Comparison of ENCODE assay signal across 12 cellular contexts in the genomic region with DNA sequence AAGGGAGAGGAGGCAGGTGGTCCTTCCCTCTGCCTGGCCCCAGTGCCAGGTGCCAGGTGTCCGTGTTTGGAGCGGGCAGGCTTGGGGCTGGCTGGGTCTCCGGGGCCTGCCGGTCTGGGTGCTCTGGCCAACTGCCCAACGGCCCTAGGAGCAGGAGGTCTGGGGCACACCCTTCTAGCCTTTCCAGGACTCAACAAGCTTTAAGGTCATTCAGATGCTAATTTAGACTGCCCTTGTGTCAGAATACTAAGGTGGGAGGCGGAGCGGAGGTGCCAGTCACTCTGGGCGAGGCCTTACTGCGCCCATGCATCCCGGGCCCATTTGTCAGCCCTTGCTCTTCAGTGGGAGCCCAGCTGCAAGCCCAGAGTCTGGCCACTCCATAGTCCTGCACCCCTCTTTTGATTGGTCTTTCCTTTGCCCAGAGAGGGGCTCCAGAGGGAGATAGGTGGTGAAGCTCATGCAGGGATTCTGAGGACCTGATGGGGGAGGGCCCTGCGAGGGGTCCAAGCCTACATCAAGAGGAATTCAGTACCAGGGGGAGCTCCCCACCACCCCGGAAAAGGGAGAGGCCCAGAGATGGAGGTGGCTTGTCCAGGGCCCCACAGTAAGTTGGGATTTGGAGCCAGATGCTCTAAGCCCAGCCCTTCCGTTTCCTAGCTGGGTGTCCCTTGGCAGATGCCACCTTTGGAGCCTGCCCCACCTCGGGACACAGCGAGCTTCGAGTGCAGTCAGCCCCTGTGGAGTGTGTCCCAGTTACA. TPM values are rescaled to one million over a fixed set of nuclear protein-coding genes. Genes with fewer than 3 reads are reported as not detected.
DNase-seq lines count a peak whose midpoint lies in the region; ATAC-seq, FAIRE-seq and TF ChIP-seq lines count a peak whose summit lies in the region.
"Had no signal": no experiment of that assay in that cellular context is flagged by ENCODE, and none has a peak within 500 bp of the region (broad histone marks: within the 10 kb centered on the region; RNA-seq: fewer than 3 reads in every experiment).

No MANE protein-coding gene starts in this region.

- H3K4me2 ChIP-seq in BLaER1 (no peak overlapping the region), H1 (ENCODE audit: insufficient read depth in 1 of 2, low read depth in 2 of 2, low read length in 2 of 2) (peak overlapping the region; percentile 57 to 62)

- no peak overlapping the region for H2BK120ac ChIP-seq in H1 (replicated peaks; ENCODE audit: low read depth, low read length)

- POLR2A ChIA-PET in H1 (lab: Charles Lee; ENCODE audit: partially characterized antibody), result interaction anchor here (0.7 to 7.1 kb wide), 15 partner anchors 8 to 209 kb away, joined by 3 to 48 read pairs (median 4); partner anchors contain the start of gene AEBP1

- H3K9ac ChIP-seq in BLaER1, result no peak overlapping the region
- H3K9ac ChIP-seq in HUES48 (ENCODE audit: low read depth, low read length), result no peak overlapping the region
- no peak overlapping the region for H3K9ac ChIP-seq in H1 (replicated peaks in 1 of 4; ENCODE audit: extremely low read depth in 1 of 4, low read depth in 3 of 4, low read length in 3 of 4)

- no peak overlapping the region for H4K91ac ChIP-seq in H1 (replicated peaks; ENCODE audit: insufficient read length, low read length)

- no peak overlapping the region for H3K56ac ChIP-seq in H1 (replicated peaks; ENCODE audit: insufficient read length, low read depth, low read length)

- no peak overlapping the region for H2BK20ac ChIP-seq in H1 (ENCODE audit: low read length)

- no peak for FAIRE-seq in H1 (lab: Jason Lieb, UNC)

- peaks cover 2% of the 10 kb centered on the region for H3K9me3 Mint-ChIP-seq in memory B cell
- H3K9me3 Mint-ChIP-seq: T-helper 1 cell treated with Interleukin-12 subunit alpha and Interleukin-12 subunit beta and Interleukin-4 antibody, amounts not matched to agents 30 μg/mL and 1 μg/mL, for 36 hours had no signal

- peaks cover 12% of the 10 kb centered on the region for H3K36me3 Mint-ChIP-seq in memory B cell

- CTCF ChIA-PET in H1 (lab: Charles Lee; ENCODE audit: partially characterized antibody), result interaction anchor here (0.8 to 1.9 kb wide), 9 partner anchors 8 to 150 kb away, joined by 3 to 9 read pairs (median 3); partner anchors contain the start of gene DBNL

- H3K23ac ChIP-seq in H1 (ENCODE audit: insufficient read length), result no peak overlapping the region

- H3K4me1 ChIP-seq in BLaER1 (peaks cover 54% of the 10 kb centered on the region), HUES48 (ENCODE audit: control insufficient read depth, insufficient read depth, low read length) (peaks cover 28% of the 10 kb centered on the region), H1 (replicated peaks in 1 of 4; ENCODE audit: control insufficient read depth in 3 of 4, insufficient read depth in 4 of 4, low read length in 3 of 4) (peaks cover 9 to 30% (median 26%) of the 10 kb centered on the region in 4 experiments)

- no peaks in the 10 kb centered on the region for H3K27me3 ChIP-seq in BLaER1
- peaks cover 18% of the 10 kb centered on the region for H3K27me3 ChIP-seq in HUES48 (ENCODE audit: control insufficient read depth, insufficient read depth, low read length)
- H3K27me3 ChIP-seq in H1 (replicated peaks in 1 of 4; ENCODE audit: control insufficient read depth in 3 of 4, extremely low read depth in 1 of 4, insufficient read depth in 3 of 4, low read length in 3 of 4), result peaks cover 0 to 3% (median 0%) of the 10 kb centered on the region in 4 experiments; a peak in 2 of 7 replicates
- H3K27me3 ChIP-seq: esophagus squamous epithelium had no signal

- no peak overlapping the region for H3K4me3 ChIP-seq in BLaER1
- H3K4me3 ChIP-seq in HUES48 (ENCODE audit: low read depth, low read length), result peak overlapping the region; percentile 41; the same call in 1 of the 2 replicates
- H3K4me3 ChIP-seq in H1 (ENCODE audit: extremely low read depth in 1 of 4, insufficient read depth in 2 of 4, low read depth in 3 of 4, low read length in 4 of 4), result peak overlapping the region in 3 of 4 experiments; percentile 16 to 35 (median 17); a peak in 3 of 8 replicates
- no peak overlapping the region for H3K4me3 ChIP-seq in foreskin fibroblast (ENCODE audit: low read depth in 1 of 2, low read length in 2 of 2)
- H3K4me3 ChIP-seq: esophagus squamous epithelium had no signal

- H3K9me3 ChIP-seq in BLaER1, result no peaks in the 10 kb centered on the region
- no peaks in the 10 kb centered on the region for H3K9me3 ChIP-seq in HUES48 (ENCODE audit: control insufficient read depth, insufficient read depth, low read length)
- H3K9me3 ChIP-seq in H1 (ENCODE audit: insufficient read depth in 2 of 2, low read depth in 1 of 2, low read length in 1 of 2), result no peaks in the 10 kb centered on the region
- H3K9me3 ChIP-seq: esophagus squamous epithelium had no signal

- H2AFZ ChIP-seq in H1 (ENCODE audit: low read length), result no peak overlapping the region

- no peaks in the 10 kb centered on the region for H3K27me3 Mint-ChIP-seq in memory B cell

- H4K20me1 ChIP-seq in BLaER1, result peaks cover 9% of the 10 kb centered on the region; the same call in 1 of the 2 replicates
- H4K20me1 ChIP-seq in H1 (replicated peaks in 1 of 2; ENCODE audit: control insufficient read depth in 1 of 2, insufficient read depth in 2 of 2, low read length in 2 of 2), result peaks cover 5 to 10% of the 10 kb centered on the region in 2 experiments

- H3K4ac ChIP-seq in H1 (replicated peaks; ENCODE audit: insufficient read length, low read depth, low read length), result no peak overlapping the region

- TF ChIP-seq CTCF in H1 (IDR thresholded peaks at IDR 0.05; ENCODE audit: control extremely low read depth in 1 of 3, insufficient read depth in 1 of 3, low read depth in 1 of 3, low read length in 3 of 3) (no peak), foreskin fibroblast (IDR thresholded peaks at IDR 0.05; ENCODE audit: low read depth, low read length) (no peak)

- TF ChIP-seq RAD21 in H1 (IDR thresholded peaks at IDR 0.05 in 1 of 2, conservative IDR thresholded peaks at IDR 0.05 in 1 of 2; ENCODE audit: low read depth in 2 of 2, low read length in 2 of 2), result no peak

- H4K8ac ChIP-seq in H1 (ENCODE audit: extremely low read depth, insufficient read depth, low read length), result no peak overlapping the region; the same call in 1 of the 2 replicates

- TF ChIP-seq POLR2A in H1 (IDR thresholded peaks at IDR 0.05; ENCODE audit: control extremely low read depth in 1 of 2, low read depth in 2 of 2, low read length in 2 of 2), result no peak

- H3K4me3 Mint-ChIP-seq in memory B cell, result no peak overlapping the region
- H3K4me3 Mint-ChIP-seq: T-helper 1 cell treated with Interleukin-12 subunit alpha and Interleukin-12 subunit beta and Interleukin-4 antibody, amounts not matched to agents 30 μg/mL and 1 μg/mL, for 36 hours had no signal

- H2BK5ac ChIP-seq in H1 (ENCODE audit: low read depth, low read length), result no peak overlapping the region

- H3K18ac ChIP-seq in H1 (ENCODE audit: extremely low read depth, low read length), result peak overlapping the region; percentile 48; the same call in 1 of the 2 replicates

- H4K5ac ChIP-seq in H1 (ENCODE audit: insufficient read length, low read depth, low read length), result no peak overlapping the region

- no peaks in the 10 kb centered on the region for H3K79me1 ChIP-seq in H1 (ENCODE audit: low read depth, low read length)

- H3K79me2 ChIP-seq in H1 (ENCODE audit: control insufficient read depth in 1 of 2, insufficient read depth in 2 of 2, low read length in 2 of 2), result no peaks in the 10 kb centered on the region

- no peak overlapping the region for H3K14ac ChIP-seq in H1 (ENCODE audit: insufficient read length)

- no peaks in the 10 kb centered on the region for H3K23me2 ChIP-seq in H1 (ENCODE audit: low read depth, low read length)

- WGBS in H1 (ENCODE audit: extremely low coverage in 1 of 2, insufficient coverage in 1 of 2, insufficient read length in 1 of 2, insufficient replicate concordance in 2 of 2, low coverage in 1 of 2, low lambda C conversion rate in 2 of 2, missing lambda C conversion rate in 1 of 2), 2 experiments, result 46% methylated on average over 16 of the region's 16 CpGs; no CpG with 5 or more reads in 1 of the 2 experiments

- ATAC-seq in memory B cell (ENCODE audit: low read depth), result no peak
- no peak for ATAC-seq in HG03196 (IDR thresholded peaks at IDR 0.05; ENCODE audit: unreplicated experiment)

- H3K4me1 Mint-ChIP-seq in memory B cell, result peaks cover 45% of the 10 kb centered on the region

- peaks cover 54% of the 10 kb centered on the region for H3K36me3 ChIP-seq in BLaER1
- peaks cover 31% of the 10 kb centered on the region for H3K36me3 ChIP-seq in HUES48 (ENCODE audit: control insufficient read depth, insufficient read depth, low read length)
- H3K36me3 ChIP-seq in H1 (ENCODE audit: control insufficient read depth in 2 of 4, insufficient read depth in 4 of 4, low read length in 3 of 4), result peaks cover 0 to 18% (median 11%) of the 10 kb centered on the region in 4 experiments; a peak in 6 of 8 replicates

- 0 out of 2 replicates have a peak overlapping the region, but pooled peaks have one; percentile 22 for H3K27ac ChIP-seq in BLaER1
- H3K27ac ChIP-seq in HUES48 (ENCODE audit: low read depth, low read length), result peak overlapping the region; percentile 33
- no peak overlapping the region for H3K27ac ChIP-seq in H1 (ENCODE audit: low read depth, low read length)

- peak overlapping the region; percentile 60 for H3K27ac Mint-ChIP-seq in memory B cell
- H3K27ac Mint-ChIP-seq: T-helper 1 cell treated with Interleukin-12 subunit alpha and Interleukin-12 subunit beta and Interleukin-4 antibody, amounts not matched to agents 30 μg/mL and 1 μg/mL, for 36 hours had no signal

- no peak overlapping the region; the same call in 1 of the 2 replicates for H2BK12ac ChIP-seq in H1 (ENCODE audit: low read depth, low read length)

- no peak for TF ChIP-seq EP300 in H1 (IDR thresholded peaks at IDR 0.05; ENCODE audit: borderline replicate concordance in 1 of 2, low read depth in 2 of 2, low read length in 2 of 2)

- no peak overlapping the region for H2AK5ac ChIP-seq in H1 (ENCODE audit: low read depth, low read length)

- peak in 1 of 2 experiments; percentile 69 for DNase-seq in H1 (ENCODE audit: low read depth in 1 of 2, low spot score in 2 of 2)
- DNase-seq in memory B cell (ENCODE audit: low spot score in 2 of 2), result no peak
- no peak for DNase-seq in mucosa of gallbladder (ENCODE audit: low spot score)
- DNase-seq in AG08395 (ENCODE audit: low spot score), result no peak
- DNase-seq in foreskin fibroblast, result no peak
- DNase-seq: esophagus squamous epithelium, MM.1S, NCI-H774 had no signal

- no peak overlapping the region for H2BK15ac ChIP-seq in H1 (ENCODE audit: low read length)

RNA-seq across cellular contexts. Expression of gene PGAM2, which starts 1.3 kb away (rescaled TPM):
- 1.4 and 2.1 TPM in 2 replicates for total RNA-seq in H1 (2021; fragmentation: NEBNext Ultra II Directional; extraction: Animal tissue kit (Norgen Biotek cat#: 25700))
- polyA plus RNA-seq in H1 (2011; rRNA removed), result 2.9 and 4.3 TPM in 2 replicates
- polyA plus RNA-seq in H1 (2011; cell fraction: cytosol; rRNA removed), result 4.5 TPM
- 3.5 TPM for polyA plus RNA-seq in H1 (2011; cell fraction: nucleus; rRNA removed)
- polyA plus RNA-seq in H1 (2012, experiment 1 of 2), result 0.94 to 2.6 TPM (median 2.2 TPM) in 4 replicates
- polyA plus RNA-seq in H1 (2012, experiment 2 of 2), result 1.3 TPM
- 0.97 TPM for polyA plus RNA-seq in H1 (2013, experiment 1 of 2)
- 0.90 TPM for polyA plus RNA-seq in H1 (2013, experiment 2 of 2)
- 0.88 and 1.6 TPM in 2 replicates for polyA minus RNA-seq in H1 (2011; rRNA and poly(A)+ RNA removed)
- not detected for polyA minus RNA-seq in H1 (2011; cell fraction: cytosol; rRNA and poly(A)+ RNA removed)
- polyA minus RNA-seq in H1 (2011; cell fraction: nucleus; rRNA and poly(A)+ RNA removed), result 0.80 TPM
- total RNA-seq in mucosa of gallbladder, result 12.9 TPM

RNA-seq across cellular contexts. Expression of gene POLM, which starts 18.3 kb away (rescaled TPM):
- total RNA-seq in H1 (2021; fragmentation: NEBNext Ultra II Directional; extraction: Animal tissue kit (Norgen Biotek cat#: 25700)), result 14.5 and 14.9 TPM in 2 replicates
- polyA plus RNA-seq in H1 (2011; rRNA removed), result 12.0 and 20.4 TPM in 2 replicates
- 13.0 TPM for polyA plus RNA-seq in H1 (2011; cell fraction: cytosol; rRNA removed)
- 36.8 TPM for polyA plus RNA-seq in H1 (2011; cell fraction: nucleus; rRNA removed)
- 10.1 to 15.2 TPM (median 13.5 TPM) in 4 replicates for polyA plus RNA-seq in H1 (2012, experiment 1 of 2)
- 12.7 TPM for polyA plus RNA-seq in H1 (2012, experiment 2 of 2)
- 12.6 TPM for polyA plus RNA-seq in H1 (2013, experiment 1 of 2)
- polyA plus RNA-seq in H1 (2013, experiment 2 of 2), result 10.2 TPM
- 9.6 TPM in 2 replicates for polyA minus RNA-seq in H1 (2011; rRNA and poly(A)+ RNA removed)
- polyA minus RNA-seq in H1 (2011; cell fraction: cytosol; rRNA and poly(A)+ RNA removed), result 11.3 TPM
- polyA minus RNA-seq in H1 (2011; cell fraction: nucleus; rRNA and poly(A)+ RNA removed), result 19.8 TPM
- 44.1 TPM for total RNA-seq in mucosa of gallbladder

RNA-seq across cellular contexts. Expression of gene DBNL, which starts 19.6 kb away (rescaled TPM):
- total RNA-seq in H1 (2021; fragmentation: NEBNext Ultra II Directional; extraction: Animal tissue kit (Norgen Biotek cat#: 25700)), result 30.9 and 32.1 TPM in 2 replicates
- polyA plus RNA-seq in H1 (2011; rRNA removed), result 56.6 and 63.1 TPM in 2 replicates
- 47.8 TPM for polyA plus RNA-seq in H1 (2011; cell fraction: cytosol; rRNA removed)
- polyA plus RNA-seq in H1 (2011; cell fraction: nucleus; rRNA removed), result 43.1 TPM
- 33.1 to 42.9 TPM (median 38.9 TPM) in 4 replicates for polyA plus RNA-seq in H1 (2012, experiment 1 of 2)
- 38.3 TPM for polyA plus RNA-seq in H1 (2012, experiment 2 of 2)
- 15.5 TPM for polyA plus RNA-seq in H1 (2013, experiment 1 of 2)
- polyA plus RNA-seq in H1 (2013, experiment 2 of 2), result 14.7 TPM
- polyA minus RNA-seq in H1 (2011; rRNA and poly(A)+ RNA removed), result 40.6 and 48.6 TPM in 2 replicates
- 17.3 TPM for polyA minus RNA-seq in H1 (2011; cell fraction: cytosol; rRNA and poly(A)+ RNA removed)
- 25.1 TPM for polyA minus RNA-seq in H1 (2011; cell fraction: nucleus; rRNA and poly(A)+ RNA removed)
- total RNA-seq in mucosa of gallbladder, result 147 TPM

RNA-seq across cellular contexts. Expression of gene AEBP1, which starts 40.1 kb away (rescaled TPM):
- total RNA-seq in H1 (2021; fragmentation: NEBNext Ultra II Directional; extraction: Animal tissue kit (Norgen Biotek cat#: 25700)), result 39.4 and 41.2 TPM in 2 replicates
- polyA plus RNA-seq in H1 (2011; rRNA removed), result 10.4 and 18.4 TPM in 2 replicates
- 9.4 TPM for polyA plus RNA-seq in H1 (2011; cell fraction: cytosol; rRNA removed)
- polyA plus RNA-seq in H1 (2011; cell fraction: nucleus; rRNA removed), result 49.1 TPM
- polyA plus RNA-seq in H1 (2012, experiment 1 of 2), result 29.7 to 44.2 TPM (median 41.7 TPM) in 4 replicates
- polyA plus RNA-seq in H1 (2012, experiment 2 of 2), result 26.9 TPM
- polyA plus RNA-seq in H1 (2013, experiment 1 of 2), result 44.5 TPM
- 41.1 TPM for polyA plus RNA-seq in H1 (2013, experiment 2 of 2)
- polyA minus RNA-seq in H1 (2011; rRNA and poly(A)+ RNA removed), result 8.0 and 10.4 TPM in 2 replicates
- polyA minus RNA-seq in H1 (2011; cell fraction: cytosol; rRNA and poly(A)+ RNA removed), result 16.9 TPM
- polyA minus RNA-seq in H1 (2011; cell fraction: nucleus; rRNA and poly(A)+ RNA removed), result 15.4 TPM
- total RNA-seq in mucosa of gallbladder, result 107 TPM

RNA-seq across cellular contexts. Expression of gene POLD2, which starts 59.3 kb away (rescaled TPM):
- 148 TPM in 2 replicates for total RNA-seq in H1 (2021; fragmentation: NEBNext Ultra II Directional; extraction: Animal tissue kit (Norgen Biotek cat#: 25700))
- 214 and 289 TPM in 2 replicates for polyA plus RNA-seq in H1 (2011; rRNA removed)
- polyA plus RNA-seq in H1 (2011; cell fraction: cytosol; rRNA removed), result 206 TPM
- 348 TPM for polyA plus RNA-seq in H1 (2011; cell fraction: nucleus; rRNA removed)
- polyA plus RNA-seq in H1 (2012, experiment 1 of 2), result 147 to 186 TPM (median 179 TPM) in 4 replicates
- polyA plus RNA-seq in H1 (2012, experiment 2 of 2), result 203 TPM
- polyA plus RNA-seq in H1 (2013, experiment 1 of 2), result 97.2 TPM
- 100 TPM for polyA plus RNA-seq in H1 (2013, experiment 2 of 2)
- 98.1 and 115 TPM in 2 replicates for polyA minus RNA-seq in H1 (2011; rRNA and poly(A)+ RNA removed)
- 58.5 TPM for polyA minus RNA-seq in H1 (2011; cell fraction: cytosol; rRNA and poly(A)+ RNA removed)
- 88.3 TPM for polyA minus RNA-seq in H1 (2011; cell fraction: nucleus; rRNA and poly(A)+ RNA removed)
- total RNA-seq in mucosa of gallbladder, result 81.6 TPM

Comparison
In these comparisons a context has a peak if more than half of its experiments do, and no peak if none do; other contexts are left out.
1. H3K4me3 ChIP-seq: peak in HUES48 (single experiment) and H1 (3 of 4); none in BLaER1 (single experiment) and foreskin fibroblast (0 of 2).